ENCODE assay signal across 7 cellular contexts in the genomic region with DNA sequence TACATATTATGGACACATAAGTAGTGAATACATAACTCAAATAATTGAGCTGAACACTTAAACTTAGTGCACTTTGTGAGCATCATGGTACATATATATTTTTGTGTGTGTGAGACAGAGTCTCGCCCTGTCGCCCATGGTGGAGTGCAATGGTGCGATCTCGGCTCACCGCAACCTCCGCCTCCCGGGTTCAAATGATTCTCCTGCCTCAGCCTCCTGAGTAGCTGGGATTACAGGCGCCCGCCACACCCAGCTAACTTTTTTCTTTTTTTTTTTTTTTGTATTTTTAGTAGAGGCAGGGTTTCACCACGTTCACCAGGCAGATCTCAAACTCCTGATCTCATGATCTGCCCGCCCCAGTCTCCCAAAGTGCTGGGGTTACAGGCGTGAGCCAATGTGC. TPM values are rescaled to one million over a fixed set of nuclear protein-coding genes. Genes with fewer than 3 reads are reported as not detected.
DNase-seq lines count a peak whose midpoint lies in the region; TF ChIP-seq lines count a peak whose summit lies in the region.
"Not testable (repeated sequence)": the region's sequence is repeated elsewhere in the genome, so short reads cannot be mapped to it uniquely, and the experiment has no call there.
"Had no signal": no experiment of that assay in that cellular context is flagged by ENCODE, and none has a peak within 500 bp of the region (broad histone marks: within the 10 kb centered on the region; RNA-seq: fewer than 3 reads in every experiment).

No MANE protein-coding gene starts in this region.

- H3K79me2 ChIP-seq in GM23248 (ENCODE audit: insufficient read depth); SU-DHL-6 (ENCODE audit: insufficient read depth, low read length); hepatocyte: not testable (repeated sequence)

- WGBS in GM23248 (ENCODE audit: low coverage in 1 of 2, low lambda C conversion rate in 2 of 2, missing lambda C conversion rate in 2 of 2), 2 experiments: 60 to 63% methylated on average over 12 of the region's 12 CpGs
- WGBS in hepatocyte (ENCODE audit: low lambda C conversion rate, missing lambda C conversion rate): 88% methylated on average over 12 of the region's 12 CpGs
- WGBS in transverse colon (ENCODE audit: low coverage in 1 of 2), 2 donors: 81 to 82% methylated on average over 12 of the region's 12 CpGs

- H3F3A ChIP-seq in GM23248 (ENCODE audit: insufficient read depth): peaks cover 44% of the 10 kb centered on the region
- not testable (repeated sequence) for H3F3A ChIP-seq in SU-DHL-6 (ENCODE audit: insufficient read depth)

- not testable (repeated sequence) for TF ChIP-seq POLR2A in transverse colon (IDR thresholded peaks at IDR 0.05)

- not testable (repeated sequence) for H3K9me2 ChIP-seq in GM23248 (ENCODE audit: insufficient read depth); SU-DHL-6 (replicated peaks; ENCODE audit: insufficient read depth, low read length); hepatocyte (replicated peaks; ENCODE audit: insufficient read depth)

- not testable (repeated sequence) for H3K4me3 ChIP-seq in GM23248; SU-DHL-6 (ENCODE audit: insufficient read depth, low read length, poor library complexity, severe bottlenecking); duodenal mucosa (ENCODE audit: low read depth in 1 of 2, low read length in 2 of 2); hepatocyte; transverse colon

- H4K20me1 ChIP-seq in GM23248 (ENCODE audit: insufficient read depth); SU-DHL-6 (ENCODE audit: low read depth, low read length); hepatocyte (ENCODE audit: insufficient read depth, poor library complexity, severe bottlenecking): not testable (repeated sequence)

- H3K9me3 ChIP-seq in GM23248 (ENCODE audit: low read depth); SU-DHL-6 (ENCODE audit: insufficient read depth, low read length); duodenal mucosa (ENCODE audit: control insufficient read depth in 1 of 2, low read length in 2 of 2); hepatocyte (ENCODE audit: low read depth); transverse colon: not testable (repeated sequence)

- H2AFZ ChIP-seq in GM23248 (peak overlapping the region; percentile 19), SU-DHL-6 (ENCODE audit: low read depth, low read length, severe bottlenecking) (peak overlapping the region; percentile 91)
- not testable (repeated sequence) for H2AFZ ChIP-seq in hepatocyte

- TF ChIP-seq EP300 in transverse colon (IDR thresholded peaks at IDR 0.05; ENCODE audit: low read depth): not testable (repeated sequence)

- H3K36me3 ChIP-seq in GM23248 (ENCODE audit: low read depth); SU-DHL-6 (ENCODE audit: low read length); duodenal mucosa (ENCODE audit: control insufficient read depth in 1 of 2, insufficient read depth in 2 of 2, low read length in 2 of 2); hepatocyte (replicated peaks; ENCODE audit: insufficient read depth, low read depth); transverse colon: not testable (repeated sequence)

- intact Hi-C loops in posterior vena cava (cut with DNase I) (loop anchor here in 1 of 2 donors (2.0 to 10.0 kb wide), 3 partner anchors 29 to 295 kb away; no protein-coding TSS in a partner anchor), transverse colon (cut with DNase I; ENCODE audit: low total_unique reads) (loop anchor here (2.0 to 10.0 kb wide), 2 partner anchors 15 to 297 kb away; partner anchors contain the start of gene MMP14)

- in situ Hi-C loops in GM23248 (cut with MboI) (loop anchor here (10.0 kb wide), 1 partner anchor 287 kb away; no protein-coding TSS in a partner anchor), transverse colon (cut with MboI; ENCODE audit: low pct_ligation_motif_present in 1 of 4, low pct_unique_long_range_greater_than_20kb in 1 of 4, low sequenced_read_pairs in 3 of 4) (loop anchor here in 2 of 4 donors (25.0 kb wide), 1 partner anchor 290 kb away; no protein-coding TSS in a partner anchor)

- H3K27me3 ChIP-seq in GM23248 (replicated peaks; ENCODE audit: insufficient read depth); SU-DHL-6 (ENCODE audit: low read length); duodenal mucosa (ENCODE audit: control insufficient read depth in 1 of 2, insufficient read depth in 2 of 2, low read length in 2 of 2); hepatocyte; transverse colon: not testable (repeated sequence)

- H3K27ac ChIP-seq in GM23248 (peak overlapping the region; percentile 100), duodenal mucosa (ENCODE audit: low read depth, low read length) (peak overlapping the region; percentile 77), hepatocyte (peak overlapping the region; percentile 93), transverse colon (peak overlapping the region; percentile 76 to 92 (median 85))
- H3K27ac ChIP-seq in SU-DHL-6 (ENCODE audit: low read depth, low read length): not testable (repeated sequence)

- H3K4me2 ChIP-seq in GM23248 (ENCODE audit: unreplicated experiment): peak overlapping the region; percentile 43
- H3K4me2 ChIP-seq in SU-DHL-6 (ENCODE audit: low read depth, low read length, poor library complexity, severe bottlenecking); hepatocyte: not testable (repeated sequence)

- peak overlapping the region; percentile 94 for H3K9ac ChIP-seq in GM23248
- not testable (repeated sequence) for H3K9ac ChIP-seq in SU-DHL-6 (ENCODE audit: low read length); duodenal mucosa (ENCODE audit: low read depth in 1 of 2, low read length in 2 of 2)

- DNase-seq in GM23248 (peak; percentile 23), posterior vena cava (ENCODE audit: low spot score) (peak; percentile 54)
- not testable (repeated sequence) for DNase-seq in hepatocyte (ENCODE audit: low spot score); transverse colon

- TF ChIP-seq CTCF in SU-DHL-6 (IDR thresholded peaks at IDR 0.05; ENCODE audit: insufficient read depth, low read length, poor library complexity, severe bottlenecking); hepatocyte (IDR thresholded peaks at IDR 0.05; ENCODE audit: poor library complexity); transverse colon (IDR thresholded peaks at IDR 0.05): not testable (repeated sequence)

- peaks cover 51% of the 10 kb centered on the region for H3K4me1 ChIP-seq in GM23248 (ENCODE audit: insufficient read depth)
- peaks cover 36 to 43% of the 10 kb centered on the region in 2 donors for H3K4me1 ChIP-seq in duodenal mucosa (ENCODE audit: control insufficient read depth in 1 of 2, insufficient read depth in 2 of 2, low read length in 2 of 2)
- H3K4me1 ChIP-seq in hepatocyte (ENCODE audit: insufficient read depth): peaks cover 37% of the 10 kb centered on the region
- peaks cover 32 to 60% (median 45%) of the 10 kb centered on the region in 4 donors for H3K4me1 ChIP-seq in transverse colon

RNA-seq across cellular contexts. Expression of gene MMP14, which starts 15.8 kb away (rescaled TPM):
- 450 and 475 TPM in 2 replicates for total RNA-seq in GM23248 (2014; rRNA removed; shearing (Covaris generic))
- polyA plus RNA-seq in GM23248 (2016; fragmentation: Nextera tagmentation; extraction: Ambion mirVana) (50.1 and 50.8 TPM in 2 replicates), hepatocyte (17.1 and 21.4 TPM in 2 replicates)
- total RNA-seq in hepatocyte (122 and 160 TPM in 2 replicates), posterior vena cava (100 to 1,000 TPM; 229 to 234 TPM), transverse colon (10 to 100 TPM; 59.5 to 91.6 (median 73.1) TPM)

RNA-seq across cellular contexts. Expression of gene LRP10, which starts 19.4 kb away (rescaled TPM):
- 202 and 253 TPM in 2 replicates for total RNA-seq in GM23248 (2014; rRNA removed; shearing (Covaris generic))
- polyA plus RNA-seq in GM23248 (2016; fragmentation: Nextera tagmentation; extraction: Ambion mirVana): 159 and 161 TPM in 2 replicates
- 34.4 and 56.2 TPM in 2 replicates for total RNA-seq in hepatocyte
- 92.7 and 117 TPM in 2 replicates for polyA plus RNA-seq in hepatocyte
- total RNA-seq in posterior vena cava: 100 to 1,000 TPM; 129 to 139 TPM
- 100 to 1,000 TPM in 3 of 4 donors, 10 to 100 TPM in 1; 88.8 to 232 (median 180) TPM for total RNA-seq in transverse colon

RNA-seq across cellular contexts. Expression of gene MRPL52, which starts 22.5 kb away (rescaled TPM):
- total RNA-seq in GM23248 (2014; rRNA removed; shearing (Covaris generic)): 44.3 and 96.6 TPM in 2 replicates
- 208 and 230 TPM in 2 replicates for polyA plus RNA-seq in GM23248 (2016; fragmentation: Nextera tagmentation; extraction: Ambion mirVana)
- total RNA-seq in hepatocyte: 50.6 and 164 TPM in 2 replicates
- 214 and 227 TPM in 2 replicates for polyA plus RNA-seq in hepatocyte
- 10 to 100 TPM; 58.5 to 58.9 TPM for total RNA-seq in posterior vena cava
- total RNA-seq in transverse colon: 10 to 100 TPM in 2 of 4 donors, 1 to 10 TPM in 1, not detected in 1; 7.5 to 44.3 (median 23.8) TPM

RNA-seq across cellular contexts. Expression of gene REM2, which starts 30.8 kb away (rescaled TPM):
- 0.22 TPM in 1 of 2 replicates, not detected in the other for total RNA-seq in GM23248 (2014; rRNA removed; shearing (Covaris generic))
- polyA plus RNA-seq in GM23248 (2016; fragmentation: Nextera tagmentation; extraction: Ambion mirVana): 0.29 TPM in 1 of 2 replicates, not detected in the other
- 1.5 and 1.9 TPM in 2 replicates for total RNA-seq in hepatocyte
- polyA plus RNA-seq in hepatocyte: 5.5 and 6.3 TPM in 2 replicates
- under 1 TPM; 0.23 to 0.43 TPM for total RNA-seq in posterior vena cava
- total RNA-seq in transverse colon: 1 to 10 TPM in 2 of 4 donors, under 1 TPM in 1, not detected in 1; 0.27 to 5.2 (median 2.1) TPM

RNA-seq across cellular contexts. Expression of gene SLC7A7, which starts 36.9 kb away (rescaled TPM):
- total RNA-seq in GM23248 (2014; rRNA removed; shearing (Covaris generic)): 0.65 and 0.89 TPM in 2 replicates
- polyA plus RNA-seq in GM23248 (2016; fragmentation: Nextera tagmentation; extraction: Ambion mirVana) (0.63 and 1.7 TPM in 2 replicates), hepatocyte (169 and 206 TPM in 2 replicates)
- total RNA-seq in hepatocyte (337 and 381 TPM in 2 replicates), posterior vena cava (10 to 100 TPM; 11.4 to 17.5 TPM), transverse colon (10 to 100 TPM in 3 of 4 donors, under 1 TPM in 1; 1.00 to 67.0 (median 33.6) TPM)
- polyA plus RNA-seq: neural cell had no signal
